Comparison of ENCODE assay signal across 19 cellular contexts in the genomic region with DNA sequence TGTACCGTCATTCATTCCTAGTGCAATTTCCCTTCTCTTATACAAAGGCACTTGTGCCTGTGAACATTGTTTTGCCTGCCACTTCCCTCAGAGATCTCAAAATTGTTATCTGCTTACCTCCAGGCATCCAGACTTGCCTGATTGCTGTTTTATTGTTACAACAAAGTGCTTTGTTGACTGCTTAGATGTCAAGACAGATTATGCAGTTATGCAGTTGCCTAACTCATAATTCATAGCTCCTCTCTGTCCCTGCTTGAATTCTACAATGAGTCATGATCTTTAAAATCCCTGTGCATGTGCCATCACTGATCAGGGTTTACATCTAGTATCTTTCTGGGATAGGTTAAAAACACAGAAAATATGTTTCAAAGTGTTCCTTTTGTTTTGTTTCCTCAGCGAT. TPM values are rescaled to one million over a fixed set of nuclear protein-coding genes. Genes with fewer than 3 reads are reported as not detected.
DNase-seq lines count a peak whose midpoint lies in the region; ATAC-seq, FAIRE-seq and TF ChIP-seq lines count a peak whose summit lies in the region.
"Had no signal": no experiment of that assay in that cellular context is flagged by ENCODE, and none has a peak within 500 bp of the region (broad histone marks: within the 10 kb centered on the region; RNA-seq: fewer than 3 reads in every experiment).

No MANE protein-coding gene starts in this region.

- TF ChIP-seq CTCF in MCF 10A (IDR thresholded peaks at IDR 0.05; ENCODE audit: unreplicated experiment) (no peak), breast epithelium (IDR thresholded peaks at IDR 0.05) (no peak), VCaP (conservative IDR thresholded peaks at IDR 0.05) (no peak), foreskin fibroblast (IDR thresholded peaks at IDR 0.05; ENCODE audit: low read depth, low read length) (no peak), upper lobe of right lung (IDR thresholded peaks at IDR 0.05) (no peak), gastroesophageal sphincter (IDR thresholded peaks at IDR 0.05) (no peak)

- H3K9me3 ChIP-seq in breast epithelium (no peaks in the 10 kb centered on the region), upper lobe of right lung (no peaks in the 10 kb centered on the region), small intestine (ENCODE audit: control insufficient read depth, low read depth) (no peaks in the 10 kb centered on the region), gastroesophageal sphincter (no peaks in the 10 kb centered on the region)
- H3K9me3 ChIP-seq: right atrium auricular region, tibial artery had no signal

- peaks cover 5% of the 10 kb centered on the region for H3K9me3 Mint-ChIP-seq in MCF 10A (ENCODE audit: unreplicated experiment)
- H3K9me3 Mint-ChIP-seq: activated naive CD4-positive, alpha-beta T cell treated with anti-CD3 and anti-CD28 coated beads, Interleukin-2, amount 50 U/mL, for 72 hours; CD4-positive, alpha-beta T cell; memory B cell had no signal

- no peaks in the 10 kb centered on the region for H3K36me3 Mint-ChIP-seq in MCF 10A (ENCODE audit: insufficient read depth, unreplicated experiment)
- H3K36me3 Mint-ChIP-seq: activated naive CD4-positive, alpha-beta T cell treated with anti-CD3 and anti-CD28 coated beads, Interleukin-2, amount 50 U/mL, for 72 hours; memory B cell had no signal

- H3K4me1 Mint-ChIP-seq in MCF 10A (ENCODE audit: insufficient read depth, unreplicated experiment): peaks cover 13% of the 10 kb centered on the region

- H3K4me1 ChIP-seq in breast epithelium: no peaks in the 10 kb centered on the region
- H3K4me1 ChIP-seq in upper lobe of right lung: peaks cover 12% of the 10 kb centered on the region
- H3K4me1 ChIP-seq in small intestine (ENCODE audit: control insufficient read depth in 2 of 2, insufficient read depth in 1 of 2, low read depth in 1 of 2, low read length in 1 of 2): peaks cover 0 to 2% of the 10 kb centered on the region in 2 donors
- peaks cover 0 to 1% (median 0%) of the 10 kb centered on the region in 3 donors for H3K4me1 ChIP-seq in gastroesophageal sphincter
- H3K4me1 ChIP-seq: right atrium auricular region, tibial artery had no signal

- FAIRE-seq in small intestine (lab: Jason Lieb, UNC): no peak
- FAIRE-seq: A204.1 had no signal

- H3K4me3 ChIP-seq in breast epithelium (no peak overlapping the region), foreskin fibroblast (ENCODE audit: low read depth in 1 of 2, low read length in 2 of 2) (no peak overlapping the region), upper lobe of right lung (no peak overlapping the region), small intestine (ENCODE audit: low read depth in 1 of 2, low read length in 2 of 2) (no peak overlapping the region), gastroesophageal sphincter (no peak overlapping the region)
- H3K4me3 ChIP-seq: GM23248, right atrium auricular region, tibial artery had no signal

- H3K27me3 Mint-ChIP-seq in MCF 10A (ENCODE audit: insufficient read depth, unreplicated experiment): no peaks in the 10 kb centered on the region

- peak; percentile 26 for ATAC-seq in upper lobe of right lung
- ATAC-seq in HG03378 (IDR thresholded peaks at IDR 0.05; ENCODE audit: unreplicated experiment): no peak
- no peak for ATAC-seq in gastroesophageal sphincter
- ATAC-seq: activated naive CD4-positive, alpha-beta T cell treated with anti-CD3 and anti-CD28 coated beads, Interleukin-2, amount 50 U/mL, for 72 hours had no signal

- DNase-seq in MCF 10A (ENCODE audit: unreplicated experiment) (peak; percentile 41), breast epithelium (ENCODE audit: low spot score in 2 of 2) (no peak), foreskin fibroblast (peak; percentile 6 to 8), upper lobe of right lung (no peak), small intestine (no peak)
- DNase-seq: activated CD4-positive, alpha-beta T cell treated with anti-CD3 and anti-CD28 coated beads, Interleukin-2, amount 50 U/mL, for 1 hour; CD4-positive, alpha-beta T cell; GM23248; NCI-H1092 treated with DMSO at 0.1 percent for 48 hours; NCI-H2171; NK-92 treated with Interleukin-12 subunit alpha and Interleukin-12 subunit beta, amount 100 ng/mL, for 24 hours; tibial artery had no signal

- H3K27ac ChIP-seq in breast epithelium (no peak overlapping the region), VCaP (peak overlapping the region; percentile 12), upper lobe of right lung (no peak overlapping the region), small intestine (ENCODE audit: low read depth in 1 of 2, low read length in 1 of 2) (no peak overlapping the region), gastroesophageal sphincter (no peak overlapping the region)
- H3K27ac ChIP-seq: GM23248, right atrium auricular region, tibial artery had no signal

- no peak for TF ChIP-seq EP300 in gastroesophageal sphincter (IDR thresholded peaks at IDR 0.05)

- TF ChIP-seq POLR2A in breast epithelium (IDR thresholded peaks at IDR 0.05): no peak
- no peak for TF ChIP-seq POLR2A in gastroesophageal sphincter (IDR thresholded peaks at IDR 0.05)

- POLR2A ChIA-PET in MCF 10A (lab: Yijun Ruan, JAX): interaction anchor here (0.7 to 3.2 kb wide), 8 partner anchors 8 to 150 kb away, joined by 3 to 20 read pairs (median 4); partner anchors contain the start of gene CXADR

- WGBS in small intestine, 3 donors: 52 to 60% (median 54%) methylated on average over 2 of the region's 2 CpGs
- 56 to 92% methylated on average over 2 of the region's 2 CpGs for WGBS in gastroesophageal sphincter (ENCODE audit: low coverage in 1 of 2), 2 donors

- no peaks in the 10 kb centered on the region for H3K36me3 ChIP-seq in breast epithelium
- H3K36me3 ChIP-seq in upper lobe of right lung: no peaks in the 10 kb centered on the region
- peaks cover 0 to 2% of the 10 kb centered on the region in 2 donors for H3K36me3 ChIP-seq in small intestine (ENCODE audit: control insufficient read depth in 2 of 2, insufficient read depth in 2 of 2, low read length in 2 of 2)
- H3K36me3 ChIP-seq in gastroesophageal sphincter: no peaks in the 10 kb centered on the region
- H3K36me3 ChIP-seq: right atrium auricular region, tibial artery had no signal

- CTCF ChIA-PET in MCF 10A (lab: Yijun Ruan, JAX): interaction anchor here (1.0 to 1.7 kb wide), 3 partner anchors 17 to 148 kb away, joined by 3 to 5 read pairs (median 4); no protein-coding TSS in a partner anchor

- H3K27me3 ChIP-seq in breast epithelium (no peaks in the 10 kb centered on the region), upper lobe of right lung (no peaks in the 10 kb centered on the region), small intestine (ENCODE audit: control insufficient read depth in 2 of 2, insufficient read depth in 2 of 2, low read length in 2 of 2) (no peaks in the 10 kb centered on the region), gastroesophageal sphincter (no peaks in the 10 kb centered on the region)
- H3K27me3 ChIP-seq: right atrium auricular region, tibial artery had no signal

- no peak overlapping the region for H3K4me3 Mint-ChIP-seq in MCF 10A (ENCODE audit: unreplicated experiment)
- H3K4me3 Mint-ChIP-seq: CD4-positive, alpha-beta T cell; memory B cell had no signal

- H3K27ac Mint-ChIP-seq in MCF 10A (ENCODE audit: low read depth, unreplicated experiment): no peak overlapping the region
- H3K27ac Mint-ChIP-seq: activated naive CD4-positive, alpha-beta T cell treated with anti-CD3 and anti-CD28 coated beads, Interleukin-2, amount 50 U/mL, for 72 hours; CD4-positive, alpha-beta T cell; memory B cell had no signal

- intact Hi-C loops in MCF 10A (cut with micrococcal nuclease) (no loop called here), breast epithelium (cut with DNase I; ENCODE audit: low total_unique reads) (no loop called here), upper lobe of right lung (cut with DNase I) (no loop called here)

- no TSS peak for BruUV-seq in MCF 10A (replicated peaks; lab: Mats Ljungman, UMichigan)

RNA-seq across cellular contexts. Expression of gene CXADR, which starts 24.5 kb away (rescaled TPM):
- 7.9 TPM in 2 replicates for total RNA-seq in MCF 10A (2022)
- total RNA-seq in breast epithelium: 10 to 100 TPM in 2 of 3 donors, under 1 TPM in 1; 0.32 to 38.3 (median 36.4) TPM
- total RNA-seq in upper lobe of right lung: 29.0 TPM
- polyA plus RNA-seq in small intestine: 10 to 100 TPM; 12.5 to 39.2 (median 32.2) TPM
- total RNA-seq in gastroesophageal sphincter: 10 to 100 TPM in 1 of 4 donors, 1 to 10 TPM in 2, under 1 TPM in 1; 0.54 to 10.6 (median 4.4) TPM
- total RNA-seq: GM23248 had no signal

Comparison
In these comparisons a context has a peak if more than half of its experiments do, and no peak if none do; other contexts are left out.
1. DNase-seq: peak in MCF 10A (single experiment) and foreskin fibroblast (2 of 2); none in breast epithelium (0 of 2), upper lobe of right lung (single experiment) and small intestine (single experiment).